Comparison of ENCODE assay signal across 16 cellular contexts in the genomic region with DNA sequence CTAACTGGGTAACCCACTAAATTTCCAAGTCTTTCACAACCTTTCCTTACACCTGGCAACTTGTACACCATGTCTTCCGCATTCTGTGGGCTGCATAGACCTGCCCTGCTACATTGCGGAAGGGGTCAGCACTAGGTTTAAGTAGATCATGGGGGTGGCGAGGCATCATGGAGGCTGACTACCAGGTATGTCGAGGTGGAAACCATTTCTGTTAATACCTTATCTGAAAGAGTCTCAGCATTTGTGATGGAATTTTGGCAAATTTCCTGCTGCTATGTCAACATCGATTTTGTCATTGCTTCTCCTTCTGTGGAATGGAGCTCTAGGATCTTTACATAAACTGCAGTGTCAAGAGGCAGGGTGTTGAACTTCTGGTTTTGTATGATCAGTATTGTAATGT.
DNase-seq lines count a peak whose midpoint lies in the region; ATAC-seq and TF ChIP-seq lines count a peak whose summit lies in the region.
"Had no signal": no experiment of that assay in that cellular context is flagged by ENCODE, and none has a peak within 500 bp of the region (broad histone marks: within the 10 kb centered on the region; RNA-seq: fewer than 3 reads in every experiment).

No MANE protein-coding gene starts in this region.

- H3K79me2 ChIP-seq in osteoblast (ENCODE audit: insufficient read depth, low read length) = peaks cover 66% of the 10 kb centered on the region

- H2AFZ ChIP-seq in osteoblast (ENCODE audit: low read length) = no peak overlapping the region

- H3K36me3 ChIP-seq in right atrium auricular region (no peaks in the 10 kb centered on the region), esophagus muscularis mucosa (peaks cover 0 to 1% (median 0%) of the 10 kb centered on the region in 4 donors), osteoblast (ENCODE audit: insufficient read depth, low read length) (peaks cover 39% of the 10 kb centered on the region), psoas muscle (ENCODE audit: insufficient read depth in 1 of 2, low read depth in 1 of 2) (peaks cover 3 to 11% of the 10 kb centered on the region in 2 donors), A673 (ENCODE audit: insufficient read depth, low read length, poor library complexity, severe bottlenecking) (no peaks in the 10 kb centered on the region)
- H3K36me3 ChIP-seq: tibial nerve had no signal

- no peak overlapping the region for H3K4me3 ChIP-seq in right atrium auricular region
- H3K4me3 ChIP-seq in esophagus muscularis mucosa = no peak overlapping the region
- no peak overlapping the region for H3K4me3 ChIP-seq in osteoblast (ENCODE audit: insufficient read depth, low read length)
- H3K4me3 ChIP-seq in psoas muscle = no peak overlapping the region
- H3K4me3 ChIP-seq in A673 (ENCODE audit: low read depth, low read length, poor library complexity, severe bottlenecking) = no peak overlapping the region
- H3K4me3 ChIP-seq: tibial nerve had no signal

- TF ChIP-seq POLR2A in esophagus muscularis mucosa (IDR thresholded peaks at IDR 0.05; ENCODE audit: low read depth) = no peak

- H3K4me2 ChIP-seq in osteoblast (ENCODE audit: insufficient read depth, low read length) = no peak overlapping the region

- DNase-seq in right atrium auricular region (ENCODE audit: low spot score) (no peak), left cardiac atrium (no peak), esophagus muscularis mucosa (ENCODE audit: extremely low spot score) (no peak), osteoblast (ENCODE audit: insufficient read length, low spot score, missing footprints) (no peak), psoas muscle (no peak), A673 (ENCODE audit: low spot score) (no peak), NCI-H510A treated with DMSO at 0.1 percent for 48 hours (lab: John Stamatoyannopoulos, UW) (no peak), SK-N-DZ (ENCODE audit: low spot score) (no peak)
- DNase-seq: activated CD4-positive, alpha-beta T cell treated with anti-CD3 and anti-CD28 coated beads, Interleukin-2, amount 50 U/mL, for 4 hours; activated T-cell treated with anti-CD3 and anti-CD28 coated beads, Interleukin-2, amount 50 U/mL, for 1 hour; CD4-positive, alpha-beta T cell; GOT3; Kasumi-1; NCI-H1417 had no signal

- H3K9me3 ChIP-seq in right atrium auricular region = no peaks in the 10 kb centered on the region
- H3K9me3 ChIP-seq in esophagus muscularis mucosa = no peaks in the 10 kb centered on the region
- H3K9me3 ChIP-seq in osteoblast (ENCODE audit: low read depth, low read length) = no peaks in the 10 kb centered on the region
- H3K9me3 ChIP-seq in psoas muscle = no peaks in the 10 kb centered on the region
- H3K9me3 ChIP-seq in A673 (ENCODE audit: low read depth, low read length, poor library complexity, severe bottlenecking) = no peaks in the 10 kb centered on the region
- H3K9me3 ChIP-seq: tibial nerve had no signal

- H3K27ac ChIP-seq in right atrium auricular region = peak overlapping the region; percentile 66 to 86
- peak overlapping the region; percentile 34 to 83 (median 65) for H3K27ac ChIP-seq in esophagus muscularis mucosa (replicated peaks in 1 of 4)
- peak overlapping the region; percentile 84 for H3K27ac ChIP-seq in osteoblast (ENCODE audit: low read depth, low read length)
- H3K27ac ChIP-seq in psoas muscle = no peak overlapping the region
- no peak overlapping the region for H3K27ac ChIP-seq in A673 (ENCODE audit: low read depth, low read length, poor library complexity, severe bottlenecking)

- 92% methylated on average over 5 of the region's 5 CpGs for WGBS in esophagus muscularis mucosa
- WGBS in psoas muscle, 3 donors = 88 to 90% (median 89%) methylated on average over 5 of the region's 5 CpGs

- BruUV-seq in A673 (replicated peaks; lab: Mats Ljungman, UMichigan) = no TSS peak

- POLR2A ChIA-PET in A673 (lab: Charles Lee; ENCODE audit: low non-redundant PET) = no interaction called here

- CTCF ChIA-PET in A673 (lab: Charles Lee) = no interaction called here

- peaks cover 0 to 61% of the 10 kb centered on the region in 2 donors for H3K4me1 ChIP-seq in right atrium auricular region
- peaks cover 59 to 83% (median 80%) of the 10 kb centered on the region in 4 donors for H3K4me1 ChIP-seq in esophagus muscularis mucosa
- H3K4me1 ChIP-seq in osteoblast (ENCODE audit: insufficient read depth, low read length) = peaks cover 46% of the 10 kb centered on the region
- H3K4me1 ChIP-seq in psoas muscle = peaks cover 40% of the 10 kb centered on the region
- no peaks in the 10 kb centered on the region for H3K4me1 ChIP-seq in A673 (ENCODE audit: insufficient read depth, low read length, poor library complexity, severe bottlenecking)

- TF ChIP-seq EP300 in esophagus muscularis mucosa (IDR thresholded peaks at IDR 0.05) = no peak

- no peak for TF ChIP-seq CTCF in right atrium auricular region (IDR thresholded peaks at IDR 0.05)
- no peak for TF ChIP-seq CTCF in esophagus muscularis mucosa (IDR thresholded peaks at IDR 0.05)
- TF ChIP-seq CTCF in osteoblast (IDR thresholded peaks at IDR 0.05; ENCODE audit: extremely low read depth, low read depth, low read length) = no peak
- no peak for TF ChIP-seq CTCF in psoas muscle (IDR thresholded peaks at IDR 0.05)
- no peak for TF ChIP-seq CTCF in A673 (conservative IDR thresholded peaks at IDR 0.05; ENCODE audit: low read depth, low read length)

- ATAC-seq in left cardiac atrium = no peak
- ATAC-seq in psoas muscle = no peak
- ATAC-seq: activated naive CD4-positive, alpha-beta T cell treated with anti-CD3 and anti-CD28 coated beads, Interleukin-2, amount 50 U/mL, for 72 hours had no signal

- no peaks in the 10 kb centered on the region for H3K27me3 ChIP-seq in right atrium auricular region
- H3K27me3 ChIP-seq in esophagus muscularis mucosa = no peaks in the 10 kb centered on the region
- H3K27me3 ChIP-seq in osteoblast (ENCODE audit: insufficient read depth, low read length) = no peaks in the 10 kb centered on the region
- no peaks in the 10 kb centered on the region for H3K27me3 ChIP-seq in psoas muscle (ENCODE audit: insufficient read depth in 3 of 3, low read length in 2 of 3)
- H3K27me3 ChIP-seq in A673 (replicated peaks; ENCODE audit: insufficient read depth, low read depth, low read length, poor library complexity) = no peaks in the 10 kb centered on the region
- H3K27me3 ChIP-seq: tibial nerve had no signal

- intact Hi-C loops in left cardiac atrium (cut with DNase I) (no loop called here), esophagus muscularis mucosa (cut with DNase I) (no loop called here), psoas muscle (cut with DNase I) (no loop called here), A673 (cut with micrococcal nuclease; ENCODE audit: unreplicated experiment) (no loop called here)

- H4K20me1 ChIP-seq in osteoblast (ENCODE audit: insufficient read depth, low read length) = peaks cover 19% of the 10 kb centered on the region

Comparison
In these comparisons a context has a peak if more than half of its experiments do, and no peak if none do; other contexts are left out.
1. H3K27ac ChIP-seq: peak in right atrium auricular region (2 of 2), esophagus muscularis mucosa (4 of 4) and osteoblast (single experiment); none in psoas muscle (single experiment) and A673 (single experiment).